In genomic region chr17:16915752-16916556, GRCh38 we compare ENCODE assay signal across 8 cellular contexts. TPM values are rescaled to one million over a fixed set of nuclear protein-coding genes. Genes with fewer than 3 reads are reported as not detected.
A peak's percentile ranks its signal among the peaks of the same experiment; 100 is the strongest.
DNase-seq lines count a peak whose midpoint lies in the region; ATAC-seq, FAIRE-seq and TF ChIP-seq lines count a peak whose summit lies in the region.

No MANE protein-coding gene starts in this region.

- no peak overlapping the region for H3K27ac Mint-ChIP-seq in activated CD8-positive, alpha-beta T cell treated with anti-CD3 and anti-CD28 coated beads for 36 hours

- peaks cover 12% of the 10 kb centered on the region for H3K4me1 Mint-ChIP-seq in activated CD8-positive, alpha-beta T cell treated with anti-CD3 and anti-CD28 coated beads for 36 hours (ENCODE audit: low read depth)

- no peak for DNase-seq in AG09319 (ENCODE audit: extremely low read depth, low read depth)
- peak; percentile 56 for DNase-seq in GM12891 (ENCODE audit: insufficient read length, low spot score)
- peak; percentile 71 for DNase-seq in NCI-H1105 treated with DMSO at 0.1 percent for 48 hours (lab: John Stamatoyannopoulos, UW)
- DNase-seq in activated CD8-positive, alpha-beta T cell treated with anti-CD3 and anti-CD28 coated beads for 36 hours, result peak; percentile 69
- peak; percentile 65 for DNase-seq in left ventricle myocardium superior
- peak; percentile 13 to 23 for DNase-seq in stimulated activated CD4-positive, alpha-beta T cell treated with anti-CD3 and anti-CD28 coated beads, Interleukin-15, amount 100 ng/mL, for 48 hours (ENCODE audit: low read depth in 2 of 2)
- DNase-seq in activated effector memory CD4-positive, alpha-beta T cell treated with anti-CD3 and anti-CD28 coated beads, Interleukin-2, amount 50 U/mL, for 16 hours, result no peak

- TF ChIP-seq CTCF in AG09319 (IDR thresholded peaks at IDR 0.05; ENCODE audit: low read depth, low read length), result peak; percentile 43
- TF ChIP-seq CTCF in activated CD8-positive, alpha-beta T cell treated with anti-CD3 and anti-CD28 coated beads for 36 hours (IDR thresholded peaks at IDR 0.05), result peak; percentile 48

- CTCF ChIA-PET in activated CD8-positive, alpha-beta T cell treated with anti-CD3 and anti-CD28 coated beads for 36 hours (lab: Charles Lee), result interaction anchor here (1.1 to 1.5 kb wide), 2 partner anchors 11 to 40 kb away, joined by 3 read pairs; no protein-coding TSS in a partner anchor

- TF ChIP-seq POLR2A in GM12891 (IDR thresholded peaks at IDR 0.05; ENCODE audit: low read depth, low read length), result no peak

- H3K36me3 Mint-ChIP-seq in activated CD8-positive, alpha-beta T cell treated with anti-CD3 and anti-CD28 coated beads for 36 hours (ENCODE audit: low read depth), result no peaks in the 10 kb centered on the region

- peak; percentile 85 for FAIRE-seq in GM12891 (lab: Jason Lieb, UNC)

- H3K9me3 Mint-ChIP-seq in activated CD8-positive, alpha-beta T cell treated with anti-CD3 and anti-CD28 coated beads for 36 hours, result no peaks in the 10 kb centered on the region

- H3K27me3 Mint-ChIP-seq in activated CD8-positive, alpha-beta T cell treated with anti-CD3 and anti-CD28 coated beads for 36 hours, result no peaks in the 10 kb centered on the region

- no peak overlapping the region for H3K4me3 Mint-ChIP-seq in activated CD8-positive, alpha-beta T cell treated with anti-CD3 and anti-CD28 coated beads for 36 hours

- ATAC-seq in activated CD8-positive, alpha-beta T cell treated with anti-CD3 and anti-CD28 coated beads for 36 hours, result peak; percentile 62
- ATAC-seq in left ventricle myocardium superior, result peak; percentile 61
- no peak for ATAC-seq in GM18498 (IDR thresholded peaks at IDR 0.05; ENCODE audit: unreplicated experiment)

- intact Hi-C loops in activated CD8-positive, alpha-beta T cell treated with anti-CD3 and anti-CD28 coated beads for 36 hours (cut with micrococcal nuclease), result no loop called here
- intact Hi-C loops in left ventricle myocardium superior (cut with micrococcal nuclease), result no loop called here

- POLR2A ChIA-PET in activated CD8-positive, alpha-beta T cell treated with anti-CD3 and anti-CD28 coated beads for 36 hours (lab: Charles Lee), result no interaction called here

TF ChIP-seq in GM12891, 5 proteins besides CTCF, POLR2A, EP300 and RAD21:
- TF ChIP-seq POLR2AphosphoS5 (IDR thresholded peaks at IDR 0.05; ENCODE audit: low read depth, low read length), result no peak
- TF ChIP-seq SPI1 (IDR thresholded peaks at IDR 0.05; ENCODE audit: low read depth, low read length), result peak; percentile 70
TF ChIP-seq in GM12891: peak in this region for 1.

RNA-seq across cellular contexts. Expression of gene TNFRSF13B, which starts 56.0 kb away (rescaled TPM):
- 125 TPM for polyA plus RNA-seq in GM12891 (2012; ENCODE audit: low read depth, missing spikeins)
- not detected for total RNA-seq in activated CD8-positive, alpha-beta T cell treated with anti-CD3 and anti-CD28 coated beads for 36 hours
- not detected for total RNA-seq in left ventricle myocardium superior

Comparison
In these comparisons a context has a peak if more than half of its experiments do, and no peak if none do; other contexts are left out.
1. DNase-seq: peak in GM12891 (single experiment), NCI-H1105 treated with DMSO at 0.1 percent for 48 hours (single experiment), activated CD8-positive, alpha-beta T cell treated with anti-CD3 and anti-CD28 coated beads for 36 hours (single experiment), left ventricle myocardium superior (single experiment) and stimulated activated CD4-positive, alpha-beta T cell treated with anti-CD3 and anti-CD28 coated beads, Interleukin-15, amount 100 ng/mL, for 48 hours (2 of 2); none in AG09319 (single experiment) and activated effector memory CD4-positive, alpha-beta T cell treated with anti-CD3 and anti-CD28 coated beads, Interleukin-2, amount 50 U/mL, for 16 hours (single experiment).